Comparison of ENCODE assay signal across 8 cellular contexts in the genomic region with DNA sequence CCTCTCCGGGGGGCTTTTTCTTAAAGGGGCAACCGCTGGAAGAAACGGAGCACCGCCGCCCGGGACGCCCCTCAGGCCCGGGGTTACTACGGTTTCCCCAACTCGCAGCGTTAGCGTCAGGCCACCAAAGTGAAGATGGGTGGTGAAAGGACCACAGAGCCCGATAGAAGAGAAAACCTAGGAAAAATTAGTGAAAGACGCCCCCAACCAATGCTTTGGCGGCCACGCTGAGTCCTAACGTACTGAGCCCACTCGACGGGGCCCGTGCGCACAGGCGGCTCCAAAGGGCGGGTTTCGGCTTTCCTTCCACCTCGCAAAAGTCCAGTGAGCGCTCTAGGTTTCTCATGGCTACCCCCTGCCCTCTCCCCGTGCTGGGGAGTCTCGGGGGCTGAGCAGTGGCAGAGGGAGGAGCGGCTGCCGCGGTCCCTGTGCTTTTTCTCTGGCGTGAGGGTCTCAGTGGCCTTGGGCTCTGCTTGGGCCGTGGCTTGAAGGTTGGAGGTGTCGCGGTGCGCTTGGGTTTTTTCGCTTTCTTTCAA. TPM values are rescaled to one million over a fixed set of nuclear protein-coding genes. Genes with fewer than 3 reads are reported as not detected.
DNase-seq lines count a peak whose midpoint lies in the region; ATAC-seq, FAIRE-seq and TF ChIP-seq lines count a peak whose summit lies in the region.

No MANE protein-coding gene starts in this region.

- no peak for TF ChIP-seq RAD21 in A549 (conservative IDR thresholded peaks at IDR 0.05 in 1 of 2, IDR thresholded peaks at IDR 0.05 in 1 of 2)

- no peaks in the 10 kb centered on the region for H3K36me3 ChIP-seq in prostate gland

- peak; percentile 26 for TF ChIP-seq POLR2A in A549 (IDR thresholded peaks at IDR 0.05; ENCODE audit: low read length)
- no peak for TF ChIP-seq POLR2A in prostate gland (IDR thresholded peaks at IDR 0.05)

- peaks cover 20% of the 10 kb centered on the region for H3K4me1 ChIP-seq in A549
- no peaks in the 10 kb centered on the region for H3K4me1 ChIP-seq in prostate gland (replicated peaks)

- peak overlapping the region; percentile 91 for H3K4me3 Mint-ChIP-seq in activated T-cell treated with anti-CD3 and anti-CD28 coated beads, Interleukin-2, amount 50 U/mL, for 24 hours

- intact Hi-C loops in prostate gland (cut with DNase I) = loop anchor here (2.0 kb wide), 1 partner anchor 14 kb away; no protein-coding TSS in a partner anchor

- TF ChIP-seq EP300 in A549 (IDR thresholded peaks at IDR 0.05) = no peak

- H3K27ac ChIP-seq in A549 (peak overlapping the region; percentile 98 to 100), prostate gland (peak overlapping the region; percentile 99 to 100)

- WGBS in A549 (ENCODE audit: missing lambda C conversion rate) = 1% methylated on average over 17 of the region's 37 CpGs
- WGBS in prostate gland = under 1% methylated on average over 37 of the region's 37 CpGs

- H3K27me3 Mint-ChIP-seq in activated T-cell treated with anti-CD3 and anti-CD28 coated beads, Interleukin-2, amount 50 U/mL, for 24 hours = no peaks in the 10 kb centered on the region

- DNase-seq in A549 (ENCODE audit: low read depth in 1 of 2, low spot score in 1 of 2) (no peak), foreskin fibroblast (no peak), prostate gland (ENCODE audit: low spot score) (no peak), NCI-H82 treated with DMSO at 0.1 percent for 48 hours (lab: John Stamatoyannopoulos, UW; ENCODE audit: unreplicated experiment) (no peak), T-helper 9 cell (no peak)
- no peak for DNase-seq in activated T-cell treated with anti-CD3 and anti-CD28 coated beads, Interleukin-2, amount 50 U/mL, for 24 hours

- CTCF ChIA-PET in A549 (lab: Yijun Ruan, JAX) = interaction anchor here (1.6 kb wide), 1 partner anchor 20 kb away, joined by 4 read pairs; no protein-coding TSS in a partner anchor

- H3K4me3 ChIP-seq in A549 (peak overlapping the region; percentile 77), foreskin fibroblast (ENCODE audit: low read depth in 1 of 2, low read length in 2 of 2) (peak overlapping the region; percentile 83 to 93), prostate gland (peak overlapping the region; percentile 53 to 79)

- no peak for FAIRE-seq in A549 (lab: Jason Lieb, UNC)

- no peaks in the 10 kb centered on the region for H3K9me3 Mint-ChIP-seq in activated T-cell treated with anti-CD3 and anti-CD28 coated beads, Interleukin-2, amount 50 U/mL, for 24 hours

- H3K27ac Mint-ChIP-seq in activated T-cell treated with anti-CD3 and anti-CD28 coated beads, Interleukin-2, amount 50 U/mL, for 24 hours = peak overlapping the region; percentile 98

- ATAC-seq in A549 (peak; percentile 48 to 49), GM18517 (IDR thresholded peaks at IDR 0.05; ENCODE audit: unreplicated experiment) (peak; percentile 19), HG03159 (IDR thresholded peaks at IDR 0.05; ENCODE audit: unreplicated experiment) (peak; percentile 5)

- no peak for TF ChIP-seq CTCF in A549 (IDR thresholded peaks at IDR 0.05)
- TF ChIP-seq CTCF in foreskin fibroblast (IDR thresholded peaks at IDR 0.05; ENCODE audit: low read depth, low read length) = no peak
- TF ChIP-seq CTCF in prostate gland (IDR thresholded peaks at IDR 0.05) = no peak

- H3K27me3 ChIP-seq in prostate gland (replicated peaks; ENCODE audit: insufficient read depth) = no peaks in the 10 kb centered on the region

- H3K9me3 ChIP-seq in A549 = no peaks in the 10 kb centered on the region
- H3K9me3 ChIP-seq in prostate gland = no peaks in the 10 kb centered on the region

- H3K36me3 Mint-ChIP-seq in activated T-cell treated with anti-CD3 and anti-CD28 coated beads, Interleukin-2, amount 50 U/mL, for 24 hours (ENCODE audit: low read depth) = peaks cover 17% of the 10 kb centered on the region

- H3K4me2 ChIP-seq in A549 = peak overlapping the region; percentile 89

- POLR2A ChIA-PET in A549 (lab: Yijun Ruan, JAX) = interaction anchor here (0.6 to 5.4 kb wide), 6 partner anchors 9 to 217 kb away, joined by 3 to 98 read pairs (median 8); partner anchors contain the start of gene SPEN

- H3K4me1 Mint-ChIP-seq in activated T-cell treated with anti-CD3 and anti-CD28 coated beads, Interleukin-2, amount 50 U/mL, for 24 hours (ENCODE audit: low read depth) = peaks cover 33% of the 10 kb centered on the region

TF ChIP-seq in A549, 52 proteins besides CTCF, POLR2A, EP300 and RAD21:
- TF ChIP-seq RNF2 (IDR thresholded peaks at IDR 0.05; ENCODE audit: borderline replicate concordance, low read depth) (no peak), BHLHE40 (IDR thresholded peaks at IDR 0.05; ENCODE audit: low read depth, low read length) (no peak), JUNB (IDR thresholded peaks at IDR 0.05) (no peak), FOSL2 (IDR thresholded peaks at IDR 0.05) (no peak), FOSL2 (CRISPR knock-in tag; IDR thresholded peaks at IDR 0.05) (no peak), PHF8 (IDR thresholded peaks at IDR 0.05; ENCODE audit: borderline replicate concordance, low read depth) (0 out of 2 replicates have a peak, but pooled peaks have one; percentile 8), ESRRA (IDR thresholded peaks at IDR 0.05; ENCODE audit: borderline replicate concordance, low read length) (no peak), EHF (CRISPR knock-in tag; IDR thresholded peaks at IDR 0.05) (no peak), POLR2AphosphoS2 (conservative IDR thresholded peaks at IDR 0.05; ENCODE audit: low read length) (no peak), RCOR1 (IDR thresholded peaks at IDR 0.05; ENCODE audit: low read depth, low read length) (no peak), NR3C1 (IDR thresholded peaks at IDR 0.05) (no peak), JUN (IDR thresholded peaks at IDR 0.05) (peak; percentile 24 to 49; a peak in 3 of 5 replicates), FOXS1 (CRISPR knock-in tag; IDR thresholded peaks at IDR 0.05) (no peak), ZFP36 (IDR thresholded peaks at IDR 0.05; ENCODE audit: borderline replicate concordance, partially characterized antibody) (no peak), USF2 (IDR thresholded peaks at IDR 0.05) (no peak)
- TF ChIP-seq, protein P1, sequence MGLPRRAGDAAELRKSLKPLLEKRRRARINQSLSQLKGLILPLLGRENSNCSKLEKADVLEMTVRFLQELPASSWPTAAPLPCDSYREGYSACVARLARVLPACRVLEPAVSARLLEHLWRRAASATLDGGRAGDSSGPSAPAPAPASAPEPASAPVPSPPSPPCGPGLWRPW (IDR thresholded peaks at IDR 0.05) = no peak
- TF ChIP-seq, protein P2, sequence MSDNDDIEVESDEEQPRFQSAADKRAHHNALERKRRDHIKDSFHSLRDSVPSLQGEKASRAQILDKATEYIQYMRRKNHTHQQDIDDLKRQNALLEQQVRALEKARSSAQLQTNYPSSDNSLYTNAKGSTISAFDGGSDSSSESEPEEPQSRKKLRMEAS (IDR thresholded peaks at IDR 0.05) = no peak

RNA-seq across cellular contexts. Expression of gene SPEN, which starts 12.2 kb away (rescaled TPM):
- 7.0 and 14.3 TPM in 2 replicates for polyA plus RNA-seq in A549 (2011; rRNA removed)
- polyA plus RNA-seq in A549 (2012; cell fraction: cytosol; rRNA removed) = 7.2 and 10.8 TPM in 2 replicates
- polyA plus RNA-seq in A549 (2012; cell fraction: nucleus; rRNA removed) = 41.3 and 43.5 TPM in 2 replicates
- 12.2 to 21.2 TPM (median 15.5 TPM) in 3 replicates for polyA plus RNA-seq in A549 (2017; fragmentation: RNase III; extraction: RNeasy Plus Mini Kit Qiagen cat#74134 plus additional on column Dnase treatment)
- 32.0 and 34.5 TPM in 2 replicates for polyA minus RNA-seq in A549 (2011; rRNA and poly(A)+ RNA removed)
- 10 to 100 TPM; 31.9 to 48.3 TPM for total RNA-seq in prostate gland

RNA-seq across cellular contexts. Expression of gene UQCRHL, which starts 27.8 kb away (rescaled TPM):
- polyA plus RNA-seq in A549 (2011; rRNA removed) = 2.0 and 4.1 TPM in 2 replicates
- polyA plus RNA-seq in A549 (2012; cell fraction: cytosol; rRNA removed) = 1.6 and 2.1 TPM in 2 replicates
- 0.46 and 0.81 TPM in 2 replicates for polyA plus RNA-seq in A549 (2012; cell fraction: nucleus; rRNA removed)
- 0.64 to 1.2 TPM (median 0.68 TPM) in 3 replicates for polyA plus RNA-seq in A549 (2017; fragmentation: RNase III; extraction: RNeasy Plus Mini Kit Qiagen cat#74134 plus additional on column Dnase treatment)
- 0.37 and 0.54 TPM in 2 replicates for polyA minus RNA-seq in A549 (2011; rRNA and poly(A)+ RNA removed)
- total RNA-seq in prostate gland = 1 to 10 TPM; 1.6 to 2.4 TPM
